ENCODE assay signal across 2 cellular contexts in genomic region chr14:99663716-99664635, GRCh38.
TF ChIP-seq lines count a peak whose summit lies in the region.

No MANE protein-coding gene starts in this region.

TF ChIP-seq in SK-N-SH treated with all-trans-retinoic acid at 6 μM for 48 hours, 23 proteins besides CTCF, POLR2A, EP300 and RAD21 (continued from another document):
- TF ChIP-seq POU6F1 (CRISPR knock-in tag; IDR thresholded peaks at IDR 0.05; ENCODE audit: borderline replicate concordance, low read depth) (no peak), BACH2 (CRISPR knock-in tag; IDR thresholded peaks at IDR 0.05; ENCODE audit: borderline replicate concordance) (no peak), CSRNP3 (CRISPR knock-in tag; IDR thresholded peaks at IDR 0.05) (no peak), ZNF70 (CRISPR knock-in tag; IDR thresholded peaks at IDR 0.05) (no peak), OSR1 (CRISPR knock-in tag; IDR thresholded peaks at IDR 0.05) (no peak)

TF ChIP-seq in SK-N-SH, 30 proteins besides CTCF, POLR2A, EP300 and RAD21 (continued from another document):
- TF ChIP-seq FOSL2 (IDR thresholded peaks at IDR 0.05; ENCODE audit: borderline replicate concordance, low read depth) (no peak), RCOR1 (IDR thresholded peaks at IDR 0.05; ENCODE audit: low read length) (no peak), NFIC (IDR thresholded peaks at IDR 0.05; ENCODE audit: borderline replicate concordance) (no peak), ELF1 (IDR thresholded peaks at IDR 0.05) (no peak), TEAD4 (IDR thresholded peaks at IDR 0.05; ENCODE audit: borderline replicate concordance, insufficient read depth) (no peak)
